In the genomic region with DNA sequence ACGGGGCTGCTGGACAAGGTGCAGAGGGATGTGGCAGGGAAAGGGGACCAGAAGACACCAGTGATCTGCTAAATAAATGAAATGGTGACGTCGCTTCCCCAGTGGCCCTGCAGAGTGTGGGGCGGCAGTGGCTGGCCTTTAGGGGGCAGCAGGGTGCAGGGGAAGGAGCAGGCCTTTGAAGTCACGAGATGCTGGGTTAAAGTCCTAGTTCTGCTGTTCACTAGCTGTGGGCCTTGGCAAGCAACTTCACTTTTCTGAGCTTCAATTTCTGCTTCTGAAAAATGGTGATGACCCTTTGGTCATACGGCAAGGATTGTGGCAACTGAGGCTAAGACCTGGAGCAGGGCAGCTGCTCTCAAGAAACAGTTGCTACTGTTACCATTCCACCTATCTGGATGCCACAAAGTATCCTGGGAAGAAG, we compare ENCODE assay signal across 8 cellular contexts. TPM values are rescaled to one million over a fixed set of nuclear protein-coding genes. Genes with fewer than 3 reads are reported as not detected.
DNase-seq lines count a peak whose midpoint lies in the region; ATAC-seq and TF ChIP-seq lines count a peak whose summit lies in the region.

No MANE protein-coding gene starts in this region.

- ATAC-seq in HG02759 (IDR thresholded peaks at IDR 0.05; ENCODE audit: unreplicated experiment): peak; percentile 70
- peak; percentile 81 for ATAC-seq in WTC11
- ATAC-seq in HG03565 (IDR thresholded peaks at IDR 0.05; ENCODE audit: unreplicated experiment): no peak

- CTCF ChIA-PET in WTC11 (lab: Charles Lee): interaction anchor here (0.6 to 5.3 kb wide), 28 partner anchors 8 to 755 kb away, joined by 3 to 109 read pairs (median 8); a partner anchor contains a TSS

- H3K27ac Mint-ChIP-seq in WTC11: no peak overlapping the region

- TF ChIP-seq CTCF in WTC11 (IDR thresholded peaks at IDR 0.05): 0 out of 2 replicates have a peak, but pooled peaks have one; percentile 51
- TF ChIP-seq CTCF in cardiac fibroblast (IDR thresholded peaks at IDR 0.05; ENCODE audit: low read depth, low read length): peak; percentile 92

- no peak overlapping the region for H3K4me3 ChIP-seq in cardiac fibroblast (replicated peaks in 1 of 2; ENCODE audit: low read depth in 2 of 2, low read length in 2 of 2)

- H3K9me3 Mint-ChIP-seq in WTC11: no peaks in the 10 kb centered on the region

- H3K4me3 Mint-ChIP-seq in WTC11: no peak overlapping the region

- no peaks in the 10 kb centered on the region; the same call in 1 of the 2 replicates for H3K27me3 Mint-ChIP-seq in WTC11 (ENCODE audit: low read depth)

- H3K4me1 Mint-ChIP-seq in WTC11: peaks cover 7% of the 10 kb centered on the region

- H3K36me3 Mint-ChIP-seq in WTC11: peaks cover 6% of the 10 kb centered on the region; the same call in 1 of the 2 replicates

- POLR2A ChIA-PET in WTC11 (lab: Charles Lee): no interaction called here

- DNase-seq in DMS53 (lab: John Stamatoyannopoulos, UW) (peak; percentile 91), NCI-H2227 (lab: John Stamatoyannopoulos, UW; ENCODE audit: unreplicated experiment) (peak; percentile 72), WTC11 (ENCODE audit: low spot score) (peak; percentile 84), cardiac fibroblast (ENCODE audit: low read depth in 2 of 2) (peak; percentile 75 to 78), left kidney (ENCODE audit: low read depth, low spot score) (peak; percentile 78)
- peak; percentile 62 to 65 (median 62) for DNase-seq in stimulated activated CD4-positive, alpha-beta T cell treated with anti-CD3 and anti-CD28 coated beads, TNF-alpha, amount 100 ng/mL, for 4 hours (ENCODE audit: low read depth in 3 of 3)

TF ChIP-seq in WTC11, 78 proteins besides CTCF, POLR2A, EP300 and RAD21:
- TF ChIP-seq, protein P1, sequence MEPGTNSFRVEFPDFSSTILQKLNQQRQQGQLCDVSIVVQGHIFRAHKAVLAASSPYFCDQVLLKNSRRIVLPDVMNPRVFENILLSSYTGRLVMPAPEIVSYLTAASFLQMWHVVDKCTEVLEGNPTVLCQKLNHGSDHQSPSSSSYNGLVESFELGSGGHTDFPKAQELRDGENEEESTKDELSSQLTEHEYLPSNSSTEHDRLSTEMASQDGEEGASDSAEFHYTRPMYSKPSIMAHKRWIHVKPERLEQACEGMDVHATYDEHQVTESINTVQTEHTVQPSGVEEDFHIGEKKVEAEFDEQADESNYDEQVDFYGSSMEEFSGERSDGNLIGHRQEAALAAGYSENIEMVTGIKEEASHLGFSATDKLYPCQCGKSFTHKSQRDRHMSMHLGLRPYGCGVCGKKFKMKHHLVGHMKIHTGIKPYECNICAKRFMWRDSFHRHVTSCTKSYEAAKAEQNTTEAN (CRISPR knock-in tag; IDR thresholded peaks at IDR 0.05): no peak
- TF ChIP-seq RELA (CRISPR knock-in tag; IDR thresholded peaks at IDR 0.05; ENCODE audit: borderline replicate concordance): no peak

RNA-seq across cellular contexts. Expression of a gene that starts 9.2 kb away (rescaled TPM):
- 30.3 to 36.6 TPM (median 35.8 TPM) in 3 replicates for total RNA-seq in WTC11 (2021)

RNA-seq across cellular contexts. Expression of a gene that starts 15.5 kb away (rescaled TPM):
- total RNA-seq in WTC11 (2021): 22.7 to 31.2 TPM (median 25.4 TPM) in 3 replicates

RNA-seq across cellular contexts. Expression of a gene that starts 18.8 kb away (rescaled TPM):
- 131 to 164 TPM (median 134 TPM) in 3 replicates for total RNA-seq in WTC11 (2021)

RNA-seq across cellular contexts. Expression of a gene that starts 31.5 kb away (rescaled TPM):
- total RNA-seq in WTC11 (2021): 59.9 to 66.2 TPM (median 62.2 TPM) in 3 replicates

RNA-seq across cellular contexts. Expression of a gene that starts 58.3 kb away (rescaled TPM):
- total RNA-seq in WTC11 (2021): 7.5 to 8.3 TPM (median 7.8 TPM) in 3 replicates
